In genomic region chr15:47711654-47712053, GRCh38 we compare ENCODE assay signal across 9 cellular contexts. TPM values are rescaled to one million over a fixed set of nuclear protein-coding genes. Genes with fewer than 3 reads are reported as not detected.
DNase-seq lines count a peak whose midpoint lies in the region; ATAC-seq and TF ChIP-seq lines count a peak whose summit lies in the region.
"Had no signal": no experiment of that assay in that cellular context is flagged by ENCODE, and none has a peak within 500 bp of the region (broad histone marks: within the 10 kb centered on the region; RNA-seq: fewer than 3 reads in every experiment).

No MANE protein-coding gene starts in this region.

- TF ChIP-seq POLR2A in heart left ventricle (IDR thresholded peaks at IDR 0.05): no peak
- no peak for TF ChIP-seq POLR2A in uterus (IDR thresholded peaks at IDR 0.05)

- no peak overlapping the region for H3K27ac ChIP-seq in heart left ventricle
- H3K27ac ChIP-seq in Panc1 (ENCODE audit: low read length): no peak overlapping the region
- no peak overlapping the region for H3K27ac ChIP-seq in foreskin keratinocyte
- no peak overlapping the region for H3K27ac ChIP-seq in uterus

- POLR2A ChIA-PET in Panc1 (lab: Charles Lee): interaction anchor here (0.6 kb wide), 1 partner anchor 179 kb away, joined by 23 read pairs; no protein-coding TSS in a partner anchor

- DNase-seq in heart left ventricle (no peak), cardiac septum (ENCODE audit: low spot score) (no peak), Panc1 (ENCODE audit: low read depth, low spot score) (no peak), foreskin keratinocyte (no peak), uterus (no peak), amniotic stem cell (lab: John Stamatoyannopoulos, UW) (no peak)
- DNase-seq: activated CD8-positive, alpha-beta memory T cell treated with anti-CD3 and anti-CD28 coated beads for 24 hours had no signal

- TF ChIP-seq CTCF in heart left ventricle (IDR thresholded peaks at IDR 0.05) (peak; percentile 28 to 68 (median 54)), Panc1 (IDR thresholded peaks at IDR 0.05) (peak; percentile 45; the same call in 1 of the 2 replicates), foreskin keratinocyte (conservative IDR thresholded peaks at IDR 0.05) (peak; percentile 80), uterus (IDR thresholded peaks at IDR 0.05) (peak; percentile 12 to 23 (median 18))

- CTCF ChIA-PET in Panc1 (lab: Charles Lee): no interaction called here

- H3K27me3 ChIP-seq in heart left ventricle (peaks cover 0 to 4% (median 0%) of the 10 kb centered on the region in 9 donors), Panc1 (ENCODE audit: control insufficient read depth, insufficient read depth, low read length) (peaks cover 6% of the 10 kb centered on the region), foreskin keratinocyte (no peaks in the 10 kb centered on the region), uterus (no peaks in the 10 kb centered on the region)

- H3K4me1 ChIP-seq in heart left ventricle (peaks cover 0 to 12% (median 7%) of the 10 kb centered on the region in 12 donors), Panc1 (ENCODE audit: control insufficient read depth, insufficient read depth, low read length) (no peaks in the 10 kb centered on the region), foreskin keratinocyte (no peaks in the 10 kb centered on the region), uterus (no peaks in the 10 kb centered on the region)

- H3K36me3 ChIP-seq in heart left ventricle (no peaks in the 10 kb centered on the region), Panc1 (ENCODE audit: control insufficient read depth, insufficient read depth, low read length) (no peaks in the 10 kb centered on the region), uterus (no peaks in the 10 kb centered on the region)

- H3K9me3 ChIP-seq in heart left ventricle (no peaks in the 10 kb centered on the region), Panc1 (ENCODE audit: control insufficient read depth, insufficient read depth, low read depth, low read length) (no peaks in the 10 kb centered on the region), uterus (no peaks in the 10 kb centered on the region)

- no TSS peak for BruUV-seq in Panc1 (replicated peaks; lab: Mats Ljungman, UMichigan)

- in situ Hi-C loops in Panc1 (cut with HindIII; ENCODE audit: low pct_unique_long_range_greater_than_20kb, low sequenced_read_pairs): no loop called here

- intact Hi-C loops in heart left ventricle (cut with DNase I) (loop anchor here in 7 of 10 donors (2.0 to 10.0 kb wide), 9 partner anchors 127 to 517 kb away; no protein-coding TSS in a partner anchor), cardiac septum (cut with DNase I) (loop anchor here (5.0 to 10.0 kb wide), 2 partner anchors 276 to 517 kb away; no protein-coding TSS in a partner anchor), Panc1 (cut with micrococcal nuclease; ENCODE audit: unreplicated experiment) (loop anchor here (10.0 kb wide), 1 partner anchor 273 kb away; no protein-coding TSS in a partner anchor), uterus (cut with DNase I; ENCODE audit: low total_unique reads) (no loop called here)

- no peak for ATAC-seq in heart left ventricle
- ATAC-seq in Panc1: no peak
- ATAC-seq in foreskin keratinocyte: no peak
- ATAC-seq in GM18498 (IDR thresholded peaks at IDR 0.05; ENCODE audit: unreplicated experiment): no peak
- no peak for ATAC-seq in GM21737 (IDR thresholded peaks at IDR 0.05; ENCODE audit: unreplicated experiment)

- H3K4me3 ChIP-seq in heart left ventricle (no peak overlapping the region), Panc1 (ENCODE audit: low read depth in 2 of 2, low read length in 2 of 2) (no peak overlapping the region), uterus (no peak overlapping the region)

RNA-seq across cellular contexts. Expression of gene SEMA6D, which starts 5.7 kb away (rescaled TPM):
- total RNA-seq in heart left ventricle: 10 to 100 TPM in 6 of 9 donors, 1 to 10 TPM in 3; 4.9 to 23.2 (median 10.9) TPM
- polyA plus RNA-seq in heart left ventricle: 1 to 10 TPM; 2.8 to 3.1 TPM
- 9.9 TPM for total RNA-seq in cardiac septum
- total RNA-seq in Panc1 (2021; ENCODE audit: unreplicated experiment): 0.03 TPM
- not detected for polyA plus RNA-seq in Panc1 (2012; ENCODE audit: insufficient read length)
- 0.74 and 1.2 TPM in 2 replicates for total RNA-seq in foreskin keratinocyte
- 0.14 and 0.17 TPM in 2 replicates for polyA plus RNA-seq in foreskin keratinocyte
- 10 to 100 TPM in 1 of 4 donors, 1 to 10 TPM in 3; 1.5 to 27.2 (median 5.5) TPM for total RNA-seq in uterus

Comparison
In these comparisons a context has a peak if more than half of its experiments do, and no peak if none do; other contexts are left out.
1. CTCF ChIP-seq: peak in every context shown above with its lines; median percentile 80 in foreskin keratinocyte; 54 in heart left ventricle; 45 in Panc1; 18 in uterus.